ENCODE assay signal across 20 cellular contexts in the genomic region with DNA sequence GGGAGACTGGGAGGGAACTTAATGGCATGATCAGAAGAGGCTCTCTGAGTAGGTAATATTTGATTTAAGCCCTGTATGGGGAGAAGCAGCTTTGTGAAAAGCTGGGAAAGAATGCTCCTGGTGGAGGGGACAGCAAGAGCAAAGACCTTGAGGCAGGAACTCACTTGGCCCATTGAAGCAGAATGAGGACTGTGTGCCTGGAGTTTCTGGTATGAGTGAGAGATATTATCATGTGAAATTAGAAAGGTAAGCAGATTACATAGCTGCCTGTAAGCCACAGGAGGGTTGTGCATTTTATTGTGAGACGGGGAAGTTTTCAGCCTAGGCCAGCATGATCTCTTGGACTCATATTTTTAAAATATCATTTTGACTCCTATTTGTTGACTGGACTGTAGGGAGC.
DNase-seq lines count a peak whose midpoint lies in the region; ATAC-seq and TF ChIP-seq lines count a peak whose summit lies in the region.
"Had no signal": no experiment of that assay in that cellular context is flagged by ENCODE, and none has a peak within 500 bp of the region (broad histone marks: within the 10 kb centered on the region; RNA-seq: fewer than 3 reads in every experiment).

No MANE protein-coding gene starts in this region.

- ATAC-seq in HG03025 (IDR thresholded peaks at IDR 0.05; ENCODE audit: low FRiP score, unreplicated experiment), result no peak
- ATAC-seq in body of pancreas, result no peak

- no peaks in the 10 kb centered on the region for H3K27me3 ChIP-seq in KMS-11 (ENCODE audit: insufficient read depth, low read depth)
- H3K27me3 ChIP-seq in SK-N-SH (ENCODE audit: insufficient read depth), result no peaks in the 10 kb centered on the region
- H3K27me3 ChIP-seq in endodermal cell (ENCODE audit: control insufficient read depth, insufficient read depth, low read length, poor library complexity, severe bottlenecking), result peaks cover 4% of the 10 kb centered on the region
- no peaks in the 10 kb centered on the region for H3K27me3 ChIP-seq in body of pancreas
- H3K27me3 ChIP-seq: BE2C; BLaER1 treated with 17β-estradiol and CSF1 and Interleukin-3, amounts not matched to agents 10 nM and 100 nM had no signal

- WGBS in SK-N-SH (ENCODE audit: low lambda C conversion rate), result 22% methylated on average over 1 of the region's 1 CpG
- WGBS in endodermal cell (ENCODE audit: insufficient coverage in 1 of 2, insufficient read length in 1 of 2), 2 experiments, result 63 to 100% methylated on average over 1 of the region's 1 CpG
- WGBS in body of pancreas, 2 donors, result 59 to 92% methylated on average over 1 of the region's 1 CpG

- peak; percentile 4 for DNase-seq in SK-N-SH
- no peak for DNase-seq in endodermal cell
- DNase-seq in stimulated activated naive CD4-positive, alpha-beta T cell treated with Interleukin-2 at 50 U/mL for 16 hours (lab: John Stamatoyannopoulos, UW), result no peak
- no peak for DNase-seq in body of pancreas
- DNase-seq in kidney glomerular epithelial cell (lab: John Stamatoyannopoulos, UW), result no peak
- DNase-seq: AML-193; BE2C; Calu3; CD4-positive, alpha-beta memory T cell; COR-L47; DMS53; DMS79 treated with DMSO at 0.1 percent for 48 hours; GF-D8; GOT3; HFFc6 had no signal

- no peaks in the 10 kb centered on the region for H3F3A ChIP-seq in SK-N-SH (replicated peaks; ENCODE audit: insufficient read depth)

- no peaks in the 10 kb centered on the region for H3K9me2 ChIP-seq in SK-N-SH

- intact Hi-C loops in body of pancreas (cut with DNase I), result no loop called here

- no peaks in the 10 kb centered on the region for H3K36me3 ChIP-seq in KMS-11 (ENCODE audit: insufficient read depth)
- no peaks in the 10 kb centered on the region for H3K36me3 ChIP-seq in SK-N-SH (replicated peaks in 1 of 2; ENCODE audit: control insufficient read depth in 1 of 2, insufficient read depth in 2 of 2, low read length in 1 of 2)
- no peaks in the 10 kb centered on the region for H3K36me3 ChIP-seq in endodermal cell (ENCODE audit: control insufficient read depth, insufficient read depth, low read length)
- no peaks in the 10 kb centered on the region for H3K36me3 ChIP-seq in body of pancreas (replicated peaks in 1 of 2; ENCODE audit: insufficient read depth in 1 of 2, low read depth in 2 of 2)
- H3K36me3 ChIP-seq: BE2C; BLaER1 treated with 17β-estradiol and CSF1 and Interleukin-3, amounts not matched to agents 10 nM and 100 nM; HAP-1 had no signal

- no peak overlapping the region for H3K4me3 Mint-ChIP-seq in endodermal cell
- H3K4me3 Mint-ChIP-seq: CD4-positive, alpha-beta memory T cell; HFFc6 had no signal

- H2AFZ ChIP-seq in KMS-11 (ENCODE audit: low read depth) (no peak overlapping the region), SK-N-SH (ENCODE audit: low read depth) (no peak overlapping the region)

- no peaks in the 10 kb centered on the region for H3K9me3 ChIP-seq in SK-N-SH
- peaks cover 33% of the 10 kb centered on the region for H3K9me3 ChIP-seq in endodermal cell (ENCODE audit: control insufficient read depth, low read length)
- H3K9me3 ChIP-seq in body of pancreas, result peaks cover 0 to 4% (median 0%) of the 10 kb centered on the region in 3 donors
- H3K9me3 ChIP-seq: BE2C, HAP-1 had no signal

- peak overlapping the region; percentile 91; the same call in 1 of the 2 replicates for H3K27ac ChIP-seq in C4-2B
- H3K27ac ChIP-seq in KMS-11, result no peak overlapping the region
- H3K27ac ChIP-seq in SK-N-SH (ENCODE audit: low read depth in 2 of 2, low read length in 1 of 2), result no peak overlapping the region
- H3K27ac ChIP-seq in endodermal cell (ENCODE audit: low read depth, low read length), result no peak overlapping the region
- H3K27ac ChIP-seq in body of pancreas, result no peak overlapping the region
- H3K27ac ChIP-seq: BLaER1 treated with 17β-estradiol and CSF1 and Interleukin-3, amounts not matched to agents 10 nM and 100 nM had no signal

- H3K9me3 Mint-ChIP-seq in endodermal cell, result peaks cover 23% of the 10 kb centered on the region

- H3K4me3 ChIP-seq in KMS-11 (IDR thresholded peaks at IDR 0.05; ENCODE audit: insufficient read depth, low read depth, low read length) (no peak overlapping the region), SK-N-SH (ENCODE audit: low read depth in 2 of 2, low read length in 1 of 2) (no peak overlapping the region), endodermal cell (ENCODE audit: low read length) (peak overlapping the region; percentile 58), body of pancreas (no peak overlapping the region)
- H3K4me3 ChIP-seq: BLaER1 treated with 17β-estradiol and CSF1 and Interleukin-3, amounts not matched to agents 10 nM and 100 nM; HAP-1 had no signal

- H3K27ac Mint-ChIP-seq in endodermal cell, result no peak overlapping the region
- H3K27ac Mint-ChIP-seq: CD4-positive, alpha-beta memory T cell; HFFc6 had no signal

- peaks cover 13% of the 10 kb centered on the region for H3K4me1 ChIP-seq in KMS-11 (ENCODE audit: low read depth, poor library complexity, severe bottlenecking)
- peaks cover 0 to 7% of the 10 kb centered on the region in 2 experiments; a peak in 2 of 4 replicates for H3K4me1 ChIP-seq in SK-N-SH (ENCODE audit: control insufficient read depth in 1 of 2, insufficient read depth in 2 of 2, low read depth in 1 of 2, low read length in 1 of 2)
- H3K4me1 ChIP-seq in endodermal cell (ENCODE audit: control insufficient read depth, insufficient read depth, low read length), result no peaks in the 10 kb centered on the region
- no peaks in the 10 kb centered on the region for H3K4me1 ChIP-seq in body of pancreas
- H3K4me1 ChIP-seq: BE2C; BLaER1 treated with 17β-estradiol and CSF1 and Interleukin-3, amounts not matched to agents 10 nM and 100 nM; HAP-1 had no signal

- H3K4me2 ChIP-seq in KMS-11 (peak overlapping the region; percentile 23; the same call in 1 of the 2 replicates), SK-N-SH (no peak overlapping the region)
- H3K4me2 ChIP-seq: BLaER1 treated with 17β-estradiol and CSF1 and Interleukin-3, amounts not matched to agents 10 nM and 100 nM had no signal

- peak; percentile 11; the same call in 1 of the 2 replicates for TF ChIP-seq RAD21 in SK-N-SH (IDR thresholded peaks at IDR 0.05; ENCODE audit: low read length)

- no peaks in the 10 kb centered on the region for H4K20me1 ChIP-seq in KMS-11 (ENCODE audit: insufficient read depth)
- no peaks in the 10 kb centered on the region for H4K20me1 ChIP-seq in SK-N-SH (ENCODE audit: insufficient read depth)
- H4K20me1 ChIP-seq: BLaER1 treated with 17β-estradiol and CSF1 and Interleukin-3, amounts not matched to agents 10 nM and 100 nM had no signal

- no peaks in the 10 kb centered on the region for H3K36me3 Mint-ChIP-seq in endodermal cell (ENCODE audit: low read depth)
- H3K36me3 Mint-ChIP-seq: CD4-positive, alpha-beta memory T cell had no signal

- POLR2A ChIA-PET in SK-N-SH (lab: Yijun Ruan, JAX), result no interaction called here

- H3K4me1 Mint-ChIP-seq in endodermal cell, result peaks cover 2% of the 10 kb centered on the region
- H3K4me1 Mint-ChIP-seq: CD4-positive, alpha-beta memory T cell had no signal

- TF ChIP-seq CTCF in C4-2B (conservative IDR thresholded peaks at IDR 0.05) (no peak; the same call in 1 of the 2 replicates), KMS-11 (conservative IDR thresholded peaks at IDR 0.05; ENCODE audit: low read depth, low read length) (no peak), SK-N-SH (IDR thresholded peaks at IDR 0.05) (no peak), endodermal cell (conservative IDR thresholded peaks at IDR 0.05) (no peak), body of pancreas (IDR thresholded peaks at IDR 0.05) (no peak)

- H3K79me2 ChIP-seq in KMS-11 (ENCODE audit: insufficient read depth, low read depth), result no peaks in the 10 kb centered on the region
- H3K79me2 ChIP-seq in SK-N-SH (ENCODE audit: insufficient read depth), result no peaks in the 10 kb centered on the region

- H3K9ac ChIP-seq in KMS-11, result no peak overlapping the region
- H3K9ac ChIP-seq in SK-N-SH, result no peak overlapping the region
- H3K9ac ChIP-seq in endodermal cell (ENCODE audit: extremely low read depth, low read length, poor library complexity, severe bottlenecking), result no peak overlapping the region
- H3K9ac ChIP-seq: BLaER1 treated with 17β-estradiol and CSF1 and Interleukin-3, amounts not matched to agents 10 nM and 100 nM had no signal

- CTCF ChIA-PET in SK-N-SH (lab: Yijun Ruan, JAX), result interaction anchor here (1.6 to 2.5 kb wide), 2 partner anchors 13 to 195 kb away, joined by 4 to 9 read pairs; no protein-coding TSS in a partner anchor

- TF ChIP-seq EP300 in SK-N-SH (IDR thresholded peaks at IDR 0.05; ENCODE audit: borderline replicate concordance in 1 of 2, low read depth in 1 of 2, low read length in 1 of 2), result no peak

- TF ChIP-seq POLR2A in body of pancreas (IDR thresholded peaks at IDR 0.05), result no peak

- peaks cover 14% of the 10 kb centered on the region for H3K27me3 Mint-ChIP-seq in endodermal cell (ENCODE audit: insufficient read depth)

TF ChIP-seq in SK-N-SH, 30 proteins besides CTCF, POLR2A, EP300 and RAD21:
- no peak for TF ChIP-seq TEAD4 (IDR thresholded peaks at IDR 0.05; ENCODE audit: borderline replicate concordance, insufficient read depth)
- TF ChIP-seq GATA2 (CRISPR knock-in tag; IDR thresholded peaks at IDR 0.05), result peak; percentile 68
